In genomic region chr9:103471241-103471640, GRCh38 we compare ENCODE assay signal across 2 cellular contexts.
TF ChIP-seq lines count a peak whose summit lies in the region.

No MANE protein-coding gene starts in this region.

TF ChIP-seq in HepG2, 621 proteins besides CTCF, POLR2A, EP300 and RAD21:
- TF ChIP-seq NFIC (IDR thresholded peaks at IDR 0.05; ENCODE audit: low read length) (no peak), ZNF792 (CRISPR knock-in tag; IDR thresholded peaks at IDR 0.05) (no peak), SRSF4 (IDR thresholded peaks at IDR 0.05; ENCODE audit: low read depth, low read length, poor library complexity, severe bottlenecking) (no peak), ZNF329 (CRISPR knock-in tag; IDR thresholded peaks at IDR 0.05; ENCODE audit: low read depth) (no peak), PHF8 (CRISPR knock-in tag; IDR thresholded peaks at IDR 0.05) (no peak)
- TF ChIP-seq, protein P1, sequence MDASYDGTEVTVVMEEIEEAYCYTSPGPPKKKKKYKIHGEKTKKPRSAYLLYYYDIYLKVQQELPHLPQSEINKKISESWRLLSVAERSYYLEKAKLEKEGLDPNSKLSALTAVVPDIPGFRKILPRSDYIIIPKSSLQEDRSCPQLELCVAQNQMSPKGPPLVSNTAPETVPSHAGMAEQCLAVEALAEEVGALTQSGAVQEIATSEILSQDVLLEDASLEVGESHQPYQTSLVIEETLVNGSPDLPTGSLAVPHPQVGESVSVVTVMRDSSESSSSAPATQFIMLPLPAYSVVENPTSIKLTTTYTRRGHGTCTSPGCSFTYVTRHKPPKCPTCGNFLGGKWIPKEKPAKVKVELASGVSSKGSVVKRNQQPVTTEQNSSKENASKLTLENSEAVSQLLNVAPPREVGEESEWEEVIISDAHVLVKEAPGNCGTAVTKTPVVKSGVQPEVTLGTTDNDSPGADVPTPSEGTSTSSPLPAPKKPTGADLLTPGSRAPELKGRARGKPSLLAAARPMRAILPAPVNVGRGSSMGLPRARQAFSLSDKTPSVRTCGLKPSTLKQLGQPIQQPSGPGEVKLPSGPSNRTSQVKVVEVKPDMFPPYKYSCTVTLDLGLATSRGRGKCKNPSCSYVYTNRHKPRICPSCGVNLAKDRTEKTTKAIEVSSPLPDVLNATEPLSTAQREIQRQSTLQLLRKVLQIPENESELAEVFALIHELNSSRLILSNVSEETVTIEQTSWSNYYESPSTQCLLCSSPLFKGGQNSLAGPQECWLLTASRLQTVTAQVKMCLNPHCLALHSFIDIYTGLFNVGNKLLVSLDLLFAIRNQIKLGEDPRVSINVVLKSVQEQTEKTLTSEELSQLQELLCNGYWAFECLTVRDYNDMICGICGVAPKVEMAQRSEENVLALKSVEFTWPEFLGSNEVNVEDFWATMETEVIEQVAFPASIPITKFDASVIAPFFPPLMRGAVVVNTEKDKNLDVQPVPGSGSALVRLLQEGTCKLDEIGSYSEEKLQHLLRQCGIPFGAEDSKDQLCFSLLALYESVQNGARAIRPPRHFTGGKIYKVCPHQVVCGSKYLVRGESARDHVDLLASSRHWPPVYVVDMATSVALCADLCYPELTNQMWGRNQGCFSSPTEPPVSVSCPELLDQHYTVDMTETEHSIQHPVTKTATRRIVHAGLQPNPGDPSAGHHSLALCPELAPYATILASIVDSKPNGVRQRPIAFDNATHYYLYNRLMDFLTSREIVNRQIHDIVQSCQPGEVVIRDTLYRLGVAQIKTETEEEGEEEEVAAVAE (CRISPR knock-in tag; IDR thresholded peaks at IDR 0.05; ENCODE audit: borderline replicate concordance) = no peak

TF ChIP-seq in H1, 55 proteins besides CTCF, POLR2A, EP300 and RAD21:
- no peak for TF ChIP-seq SIRT6 (IDR thresholded peaks at IDR 0.05; ENCODE audit: low read length)
- TF ChIP-seq KDM1A (IDR thresholded peaks at IDR 0.05; ENCODE audit: borderline replicate concordance, low read length) = no peak
- TF ChIP-seq BRCA1 (IDR thresholded peaks at IDR 0.05; ENCODE audit: low read depth, low read length) = no peak
- TF ChIP-seq HDAC6 (IDR thresholded peaks at IDR 0.05; ENCODE audit: low read depth, low read length) = no peak
- no peak for TF ChIP-seq CHD2 (IDR thresholded peaks at IDR 0.05; ENCODE audit: low read length)
- no peak for TF ChIP-seq RFX5 (IDR thresholded peaks at IDR 0.05; ENCODE audit: borderline replicate concordance, low read depth, low read length)
- TF ChIP-seq ZNF274 (IDR thresholded peaks at IDR 0.05; ENCODE audit: borderline replicate concordance, extremely low read depth, low read length) = no peak
- TF ChIP-seq CTBP2 (IDR thresholded peaks at IDR 0.05; ENCODE audit: borderline replicate concordance, insufficient read depth, insufficient read length, low read length) = no peak
- TF ChIP-seq TEAD4 (IDR thresholded peaks at IDR 0.05; ENCODE audit: low read depth, low read length) = no peak
- no peak for TF ChIP-seq TAF7 (optimal IDR thresholded peaks at IDR 0.05; ENCODE audit: borderline replicate concordance, low read depth, low read length)
- TF ChIP-seq SP1 (IDR thresholded peaks at IDR 0.05; ENCODE audit: low read depth, low read length) = no peak
- no peak for TF ChIP-seq RXRA (IDR thresholded peaks at IDR 0.05; ENCODE audit: insufficient read depth, low read depth, low read length)
- no peak for TF ChIP-seq MAFK (IDR thresholded peaks at IDR 0.05; ENCODE audit: low read depth, low read length)
- TF ChIP-seq CBX8 (IDR thresholded peaks at IDR 0.05; ENCODE audit: borderline replicate concordance, low read depth, low read length) = no peak
- no peak for TF ChIP-seq SIX5 (IDR thresholded peaks at IDR 0.05; ENCODE audit: low read depth, low read length)
- no peak for TF ChIP-seq SAP30 (IDR thresholded peaks at IDR 0.05; ENCODE audit: insufficient read depth, insufficient replicate concordance, low read length)
- no peak for TF ChIP-seq KDM5A (IDR thresholded peaks at IDR 0.05; ENCODE audit: low read length)
- TF ChIP-seq PHF8 (conservative IDR thresholded peaks at IDR 0.05; ENCODE audit: low read depth, low read length) = no peak
